ENCODE assay signal across 13 cellular contexts in the genomic region with DNA sequence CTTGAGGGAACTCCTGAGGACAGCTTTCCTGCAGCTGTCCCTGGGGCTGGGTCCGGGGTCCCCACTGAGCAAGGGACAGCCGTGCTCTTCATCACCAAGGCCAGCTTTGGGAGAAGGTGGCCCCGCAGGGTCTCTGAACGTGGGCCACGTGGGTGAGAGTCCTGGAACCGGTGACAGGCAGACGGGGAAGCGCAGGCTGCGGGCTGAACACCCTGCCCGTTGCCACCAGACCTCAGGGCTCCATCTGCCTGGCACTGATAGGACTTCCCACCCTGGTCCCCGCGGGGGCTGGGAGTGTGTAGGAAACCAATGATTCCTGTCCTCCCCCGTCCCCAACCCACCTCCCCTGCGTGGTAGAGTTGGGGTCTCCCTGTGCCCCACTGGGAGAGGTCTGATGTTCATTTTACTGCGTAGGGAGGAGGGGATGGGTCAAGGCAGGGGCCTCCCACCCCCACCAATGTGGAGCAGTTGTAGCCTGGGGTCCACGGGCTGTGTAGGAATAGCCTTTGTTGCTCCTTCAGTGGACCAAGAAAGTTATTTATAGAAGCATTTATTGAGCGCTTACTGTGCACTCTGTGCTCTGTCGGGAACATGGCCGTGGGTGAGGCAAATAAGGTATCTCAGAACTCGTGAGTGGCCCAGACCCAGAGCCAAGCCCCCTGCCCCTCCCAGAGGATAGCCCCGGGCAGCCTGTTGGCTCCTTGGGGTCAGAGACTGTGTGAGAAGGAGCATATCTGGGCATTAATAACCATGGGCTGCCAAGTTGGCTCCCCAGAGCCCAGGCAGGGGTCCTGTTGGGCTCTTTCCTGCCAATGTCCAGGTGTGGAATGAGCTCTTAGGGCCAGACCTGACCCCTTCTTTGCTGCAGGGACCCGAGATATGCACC. TPM values are rescaled to one million over a fixed set of nuclear protein-coding genes. Genes with fewer than 3 reads are reported as not detected.
A peak's percentile ranks its signal among the peaks of the same experiment; 100 is the strongest.
DNase-seq lines count a peak whose midpoint lies in the region; ATAC-seq and TF ChIP-seq lines count a peak whose summit lies in the region.
"Had no signal": no experiment of that assay in that cellular context is flagged by ENCODE, and none has a peak within 500 bp of the region (broad histone marks: within the 10 kb centered on the region; RNA-seq: fewer than 3 reads in every experiment).

No MANE protein-coding gene starts in this region.

- H3K36me3 Mint-ChIP-seq in MCF 10A (ENCODE audit: insufficient read depth, unreplicated experiment) (peaks cover 7% of the 10 kb centered on the region), neural crest cell (ENCODE audit: low read depth) (no peaks in the 10 kb centered on the region)

- no peak for TF ChIP-seq POLR2A in breast epithelium (IDR thresholded peaks at IDR 0.05)
- TF ChIP-seq POLR2A in upper lobe of left lung (IDR thresholded peaks at IDR 0.05), result no peak

- H3K4me1 ChIP-seq in breast epithelium, result peaks cover 8 to 17% of the 10 kb centered on the region in 2 donors
- peaks cover 18 to 24% of the 10 kb centered on the region in 2 donors for H3K4me1 ChIP-seq in duodenal mucosa (ENCODE audit: control insufficient read depth in 1 of 2, insufficient read depth in 2 of 2, low read length in 2 of 2)
- H3K4me1 ChIP-seq in upper lobe of left lung, result peaks cover 10 to 32% (median 23%) of the 10 kb centered on the region in 4 donors
- peaks cover 10% of the 10 kb centered on the region for H3K4me1 ChIP-seq in foreskin keratinocyte

- 57 to 67% methylated on average over 3 to 22 of the region's 22 CpGs for WGBS in upper lobe of left lung, 2 donors

- no TSS peak for BruUV-seq in MCF 10A (replicated peaks; lab: Mats Ljungman, UMichigan)

- no peaks in the 10 kb centered on the region for H3K27me3 Mint-ChIP-seq in MCF 10A (ENCODE audit: insufficient read depth, unreplicated experiment)
- H3K27me3 Mint-ChIP-seq in neural crest cell (ENCODE audit: low read depth), result no peaks in the 10 kb centered on the region

- H3K36me3 ChIP-seq in breast epithelium (no peaks in the 10 kb centered on the region), duodenal mucosa (ENCODE audit: control insufficient read depth in 1 of 2, insufficient read depth in 2 of 2, low read length in 2 of 2) (peaks cover 0 to 2% of the 10 kb centered on the region in 2 donors), upper lobe of left lung (no peaks in the 10 kb centered on the region)
- H3K36me3 ChIP-seq: brain microvascular endothelial cell had no signal

- peaks cover 29% of the 10 kb centered on the region for H3K4me1 Mint-ChIP-seq in MCF 10A (ENCODE audit: insufficient read depth, unreplicated experiment)
- peaks cover 56% of the 10 kb centered on the region for H3K4me1 Mint-ChIP-seq in neural crest cell

- intact Hi-C loops in breast epithelium (cut with DNase I; ENCODE audit: low total_unique reads) (loop anchor here (1.0 kb wide), 1 partner anchor 30 kb away; no protein-coding TSS in a partner anchor), MCF 10A (cut with micrococcal nuclease) (no loop called here)

- H3K27me3 ChIP-seq in breast epithelium, result no peaks in the 10 kb centered on the region
- H3K27me3 ChIP-seq in duodenal mucosa (ENCODE audit: control insufficient read depth in 1 of 2, insufficient read depth in 2 of 2, low read length in 2 of 2), result no peaks in the 10 kb centered on the region
- H3K27me3 ChIP-seq in upper lobe of left lung, result no peaks in the 10 kb centered on the region
- H3K27me3 ChIP-seq in foreskin keratinocyte, result no peaks in the 10 kb centered on the region
- H3K27me3 ChIP-seq: brain microvascular endothelial cell had no signal

- no peak overlapping the region for H3K9ac ChIP-seq in duodenal mucosa (ENCODE audit: low read depth in 1 of 2, low read length in 2 of 2)

- ATAC-seq in upper lobe of left lung (ENCODE audit: low FRiP score in 2 of 2), result no peak
- ATAC-seq in foreskin keratinocyte, result no peak

- peak overlapping the region; percentile 30 to 61 (median 37) for H3K4me3 ChIP-seq in breast epithelium
- peak overlapping the region in 1 of 2 donors; percentile 9 for H3K4me3 ChIP-seq in duodenal mucosa (ENCODE audit: low read depth in 1 of 2, low read length in 2 of 2)
- peak overlapping the region; percentile 27 to 51 (median 36) for H3K4me3 ChIP-seq in upper lobe of left lung

- POLR2A ChIA-PET in MCF 10A (lab: Yijun Ruan, JAX), result interaction anchor here (1.3 kb wide), 1 partner anchor 8 kb away, joined by 4 read pairs; no protein-coding TSS in a partner anchor

- H3K9me3 Mint-ChIP-seq in MCF 10A (ENCODE audit: unreplicated experiment), result no peaks in the 10 kb centered on the region
- no peaks in the 10 kb centered on the region for H3K9me3 Mint-ChIP-seq in neural crest cell
- H3K9me3 Mint-ChIP-seq: activated B cell treated with CpG ODN at 0.5 μM for 24 hours had no signal

- H3K4me3 Mint-ChIP-seq in MCF 10A (ENCODE audit: unreplicated experiment) (no peak overlapping the region), neural crest cell (no peak overlapping the region)
- H3K4me3 Mint-ChIP-seq: activated B cell treated with CpG ODN at 0.5 μM for 24 hours had no signal

- CTCF ChIA-PET in MCF 10A (lab: Yijun Ruan, JAX), result interaction anchor here (1.5 to 1.9 kb wide), 2 partner anchors 19 to 38 kb away, joined by 3 to 12 read pairs; no protein-coding TSS in a partner anchor

- DNase-seq in breast epithelium (ENCODE audit: low spot score in 2 of 2), result no peak
- no peak for DNase-seq in MCF 10A (ENCODE audit: unreplicated experiment)
- DNase-seq in neural crest cell (ENCODE audit: low read depth, low spot score), result no peak
- DNase-seq in upper lobe of left lung, result no peak
- no peak for DNase-seq in NCI-H2171 (lab: John Stamatoyannopoulos, UW)
- no peak for DNase-seq in cerebellar nuclear complex (lab: John Stamatoyannopoulos, UW)
- DNase-seq in foreskin keratinocyte, result no peak
- DNase-seq: activated B cell treated with CpG ODN at 0.5 μM for 24 hours, brain microvascular endothelial cell, EL, SHP77 treated with DMSO at 0.1 percent for 48 hours had no signal

- TF ChIP-seq CTCF in breast epithelium (IDR thresholded peaks at IDR 0.05), result no peak
- no peak for TF ChIP-seq CTCF in MCF 10A (IDR thresholded peaks at IDR 0.05; ENCODE audit: unreplicated experiment)
- TF ChIP-seq CTCF in neural crest cell (conservative IDR thresholded peaks at IDR 0.05), result no peak
- TF ChIP-seq CTCF in upper lobe of left lung (IDR thresholded peaks at IDR 0.05), result no peak
- no peak for TF ChIP-seq CTCF in foreskin keratinocyte (conservative IDR thresholded peaks at IDR 0.05)

- no peak for TF ChIP-seq EP300 in upper lobe of left lung (IDR thresholded peaks at IDR 0.05)

- H3K27ac Mint-ChIP-seq in MCF 10A (ENCODE audit: low read depth, unreplicated experiment) (no peak overlapping the region), neural crest cell (ENCODE audit: unreplicated experiment) (peak overlapping the region; percentile 40)
- H3K27ac Mint-ChIP-seq: activated B cell treated with CpG ODN at 0.5 μM for 24 hours had no signal

- H3K27ac ChIP-seq in breast epithelium (peak overlapping the region; percentile 79 to 81), duodenal mucosa (ENCODE audit: low read depth, low read length) (peak overlapping the region; percentile 63), upper lobe of left lung (peak overlapping the region; percentile 70 to 85 (median 81)), foreskin keratinocyte (no peak overlapping the region)
- H3K27ac ChIP-seq: brain microvascular endothelial cell, HL-60 had no signal

- H3K9me3 ChIP-seq in breast epithelium (no peaks in the 10 kb centered on the region), duodenal mucosa (ENCODE audit: control insufficient read depth in 1 of 2, low read length in 2 of 2) (no peaks in the 10 kb centered on the region), upper lobe of left lung (no peaks in the 10 kb centered on the region)

RNA-seq across cellular contexts. Expression of gene ADGRG1, which starts 1.3 kb away (rescaled TPM):
- total RNA-seq in breast epithelium (10 to 100 TPM in 2 of 3 donors, 1 to 10 TPM in 1; 9.4 to 54.1 (median 34.0) TPM), MCF 10A (2022) (10.1 and 10.2 TPM in 2 replicates), neural crest cell (56.6 and 58.5 TPM in 2 replicates), upper lobe of left lung (10 to 100 TPM; 34.6 to 89.3 (median 40.4) TPM), foreskin keratinocyte (40.6 and 64.6 TPM in 2 replicates)
- 35.5 and 50.5 TPM in 2 replicates for polyA plus RNA-seq in foreskin keratinocyte

RNA-seq across cellular contexts. Expression of gene ADGRG3, which starts 38.3 kb away (rescaled TPM):
- 1 to 10 TPM in 2 of 3 donors, under 1 TPM in 1; 0.64 to 5.2 (median 1.6) TPM for total RNA-seq in breast epithelium
- not detected in 2 replicates for total RNA-seq in MCF 10A (2022)
- not detected in 2 replicates for total RNA-seq in neural crest cell
- total RNA-seq in upper lobe of left lung, result 10 to 100 TPM in 2 of 6 donors, 1 to 10 TPM in 4; 3.1 to 17.2 (median 8.4) TPM
- total RNA-seq in foreskin keratinocyte, result not detected in 2 replicates
- polyA plus RNA-seq in foreskin keratinocyte, result not detected in 2 replicates
- total RNA-seq: activated B cell treated with CpG ODN at 0.5 μM for 24 hours had no signal
